In genomic region chr18:39604836-39605235, GRCh38 we compare ENCODE assay signal across 21 cellular contexts.
A peak's percentile ranks its signal among the peaks of the same experiment; 100 is the strongest.
DNase-seq lines count a peak whose midpoint lies in the region; ATAC-seq and TF ChIP-seq lines count a peak whose summit lies in the region.
"Had no signal": no experiment of that assay in that cellular context is flagged by ENCODE, and none has a peak within 500 bp of the region (broad histone marks: within the 10 kb centered on the region; RNA-seq: fewer than 3 reads in every experiment).

No MANE protein-coding gene starts in this region.

- TF ChIP-seq CTCF in epithelial cell of esophagus (IDR thresholded peaks at IDR 0.05; ENCODE audit: insufficient read depth, low read depth, low read length, missing control alignments) (no peak), right atrium auricular region (IDR thresholded peaks at IDR 0.05) (no peak)

- 55 to 63% methylated on average over 5 of the region's 5 CpGs for WGBS in GM23248 (ENCODE audit: low coverage in 1 of 2, low lambda C conversion rate in 2 of 2, missing lambda C conversion rate in 2 of 2), 2 experiments

- no peaks in the 10 kb centered on the region for H4K20me1 ChIP-seq in GM23248 (ENCODE audit: insufficient read depth)
- H4K20me1 ChIP-seq: BLaER1 had no signal

- no peak for ATAC-seq in left ventricle myocardium superior
- ATAC-seq: activated CD8-positive, alpha-beta T cell treated with anti-CD3 and anti-CD28 coated beads, Interleukin-2, amount 10 ng/mL, durations not matched to agents 7 days and 5 days; lower lobe of right lung; naive thymus-derived CD4-positive, alpha-beta T cell; stimulated activated effector memory CD8-positive, alpha-beta T cell treated with anti-CD3 and anti-CD28 coated beads, Interleukin-12 subunit alpha, Interleukin-12 subunit beta, amount 100 ng/mL, for 72 hours had no signal

- 0 out of 2 replicates have a peak overlapping the region, but pooled peaks have one; percentile 16 for H2AFZ ChIP-seq in GM23248
- H2AFZ ChIP-seq: parathyroid adenoma had no signal

- H3K79me2 ChIP-seq in GM23248 (ENCODE audit: insufficient read depth): no peaks in the 10 kb centered on the region
- H3K79me2 ChIP-seq: parathyroid adenoma had no signal

- no peak overlapping the region for H3K4me3 ChIP-seq in GM23248
- no peak overlapping the region for H3K4me3 ChIP-seq in epithelial cell of esophagus (ENCODE audit: low read length)
- no peak overlapping the region for H3K4me3 ChIP-seq in right atrium auricular region
- H3K4me3 ChIP-seq: BLaER1, lower lobe of right lung, thyroid gland had no signal

- H3K9ac ChIP-seq in GM23248: no peak overlapping the region
- H3K9ac ChIP-seq: BLaER1, parathyroid adenoma had no signal

- H3K27me3 ChIP-seq in GM23248 (replicated peaks; ENCODE audit: insufficient read depth) (no peaks in the 10 kb centered on the region), right atrium auricular region (no peaks in the 10 kb centered on the region)
- H3K27me3 ChIP-seq: BLaER1, thyroid gland had no signal

- no peaks in the 10 kb centered on the region for H3K36me3 ChIP-seq in GM23248 (ENCODE audit: low read depth)
- H3K36me3 ChIP-seq in right atrium auricular region: no peaks in the 10 kb centered on the region
- H3K36me3 ChIP-seq: BLaER1, lower lobe of right lung, thyroid gland had no signal

- no peaks in the 10 kb centered on the region for H3F3A ChIP-seq in GM23248 (ENCODE audit: insufficient read depth)

- in situ Hi-C loops in GM23248 (cut with MboI): no loop called here

- H3K4me1 ChIP-seq in GM23248 (ENCODE audit: insufficient read depth) (peaks cover 9% of the 10 kb centered on the region), right atrium auricular region (no peaks in the 10 kb centered on the region)
- H3K4me1 ChIP-seq: BLaER1, lower lobe of right lung, parathyroid adenoma, thyroid gland had no signal

- H3K9me2 ChIP-seq in GM23248 (ENCODE audit: insufficient read depth): no peaks in the 10 kb centered on the region

- peak overlapping the region; percentile 17 for H3K4me2 ChIP-seq in GM23248 (ENCODE audit: unreplicated experiment)
- H3K4me2 ChIP-seq: BLaER1 had no signal

- H3K9me3 ChIP-seq in GM23248 (ENCODE audit: low read depth): no peaks in the 10 kb centered on the region
- H3K9me3 ChIP-seq in right atrium auricular region: no peaks in the 10 kb centered on the region
- H3K9me3 ChIP-seq: BLaER1, lower lobe of right lung, thyroid gland had no signal

- no peak overlapping the region for H3K27ac ChIP-seq in GM23248
- H3K27ac ChIP-seq in right atrium auricular region: no peak overlapping the region
- no peak overlapping the region for H3K27ac ChIP-seq in caudate nucleus (ENCODE audit: low read depth, low read length)
- H3K27ac ChIP-seq: BLaER1, lower lobe of right lung, parathyroid adenoma, thyroid gland had no signal

- intact Hi-C loops in left ventricle myocardium superior (cut with micrococcal nuclease): no loop called here

- DNase-seq in GM23248: peak; percentile 55
- DNase-seq in SKM-1 (lab: John Stamatoyannopoulos, UW; ENCODE audit: unreplicated experiment): peak; percentile 14
- DNase-seq in epithelial cell of esophagus (ENCODE audit: low read depth): peak; percentile 60
- peak; percentile 54 for DNase-seq in renal cortical epithelial cell (ENCODE audit: low read depth)
- no peak for DNase-seq in right atrium auricular region (ENCODE audit: low spot score)
- no peak for DNase-seq in left ventricle myocardium superior
- no peak for DNase-seq in caudate nucleus (lab: John Stamatoyannopoulos, UW)
- no peak for DNase-seq in NCI-H345 (lab: John Stamatoyannopoulos, UW)
- DNase-seq: activated B cell treated with CpG ODN at 0.5 μM for 24 hours; activated CD8-positive, alpha-beta T cell treated with anti-CD3 and anti-CD28 coated beads, Interleukin-2, amount 10 ng/mL, durations not matched to agents 7 days and 5 days; activated naive CD8-positive, alpha-beta T cell treated with anti-CD3 and anti-CD28 coated beads, Interleukin-2, amount 10 ng/mL, durations not matched to agents 7 days and 5 days; lower lobe of right lung; naive thymus-derived CD4-positive, alpha-beta T cell; NCI-H1694; SIG-M5; stimulated activated CD4-positive, alpha-beta T cell treated with anti-CD3 and anti-CD28 coated beads, Interleukin-12 subunit alpha, Interleukin-12 subunit beta, amount 100 ng/mL, for 4 hours; T-helper 2 cell; thyroid gland had no signal

Comparison
In these comparisons a context has a peak if more than half of its experiments do, and no peak if none do; other contexts are left out.
1. DNase-seq: peak in GM23248 (single experiment), SKM-1 (single experiment), epithelial cell of esophagus (single experiment) and renal cortical epithelial cell (single experiment); none in right atrium auricular region (single experiment), left ventricle myocardium superior (single experiment), caudate nucleus (0 of 61) and NCI-H345 (single experiment).